In genomic region chr12:6795088-6795487, GRCh38 we compare ENCODE assay signal across 1 cellular context.
TF ChIP-seq lines count a peak whose summit lies in the region.

No MANE protein-coding gene starts in this region.

TF ChIP-seq in K562, 482 proteins besides CTCF, POLR2A, EP300 and RAD21:
- no peak for TF ChIP-seq BCL6 (CRISPR knock-in tag; IDR thresholded peaks at IDR 0.05)
- TF ChIP-seq ARHGAP35 (IDR thresholded peaks at IDR 0.05; ENCODE audit: partially characterized antibody) = no peak
- no peak for TF ChIP-seq ZNF57 (CRISPR knock-in tag; IDR thresholded peaks at IDR 0.05)
- no peak for TF ChIP-seq RREB1 (CRISPR knock-in tag; IDR thresholded peaks at IDR 0.05)
- no peak for TF ChIP-seq FOXJ2 (tag; IDR thresholded peaks at IDR 0.05)
- TF ChIP-seq HDAC2 (IDR thresholded peaks at IDR 0.05) = peak; percentile 49; the same call in 1 of the 2 replicates
- TF ChIP-seq STAT5A (IDR thresholded peaks at IDR 0.05; ENCODE audit: borderline replicate concordance, low read length) = no peak
- TF ChIP-seq ZNF507 (tag; conservative IDR thresholded peaks at IDR 0.05) = no peak
- TF ChIP-seq CEBPB (tag; IDR thresholded peaks at IDR 0.05) = no peak
- TF ChIP-seq ZNF830 (CRISPR knock-in tag; IDR thresholded peaks at IDR 0.05) = no peak
- TF ChIP-seq JUN (IDR thresholded peaks at IDR 0.05; ENCODE audit: borderline replicate concordance, low read depth, low read length) = no peak
- TF ChIP-seq JUN (CRISPR knock-in tag; IDR thresholded peaks at IDR 0.05; ENCODE audit: borderline replicate concordance) = no peak
- TF ChIP-seq ATF7 (IDR thresholded peaks at IDR 0.05) = no peak
- no peak for TF ChIP-seq FOXO4 (CRISPR knock-in tag; IDR thresholded peaks at IDR 0.05)
- TF ChIP-seq ZBTB2 (IDR thresholded peaks at IDR 0.05) = peak; percentile 88
- no peak for TF ChIP-seq TCF15 (CRISPR knock-in tag; IDR thresholded peaks at IDR 0.05)
- TF ChIP-seq ZNF707 (CRISPR knock-in tag; conservative IDR thresholded peaks at IDR 0.05) = no peak
- no peak for TF ChIP-seq ELK1 (CRISPR knock-in tag; IDR thresholded peaks at IDR 0.05)
- 0 out of 2 replicates have a peak, but pooled peaks have one; percentile 10 for TF ChIP-seq ARID1B (IDR thresholded peaks at IDR 0.05)
- peak; percentile 93 for TF ChIP-seq GATA2 (CRISPR knock-in tag; IDR thresholded peaks at IDR 0.05)
- no peak for TF ChIP-seq MEF2A (IDR thresholded peaks at IDR 0.05; ENCODE audit: control insufficient read depth, low read depth, low read length)
- TF ChIP-seq RBM39 (optimal IDR thresholded peaks at IDR 0.05; ENCODE audit: low read depth, low read length) = no peak
- peak; percentile 94 for TF ChIP-seq MTA1 (IDR thresholded peaks at IDR 0.05; ENCODE audit: borderline replicate concordance)
- no peak for TF ChIP-seq FUS (optimal IDR thresholded peaks at IDR 0.05; ENCODE audit: low read depth, low read length)
- TF ChIP-seq BRD9 (IDR thresholded peaks at IDR 0.05; ENCODE audit: low read depth, partially characterized antibody) = no peak
- no peak for TF ChIP-seq CBFB (CRISPR knock-in tag; IDR thresholded peaks at IDR 0.05)
- TF ChIP-seq TRIM24 (IDR thresholded peaks at IDR 0.05) = peak; percentile 10 to 54; a peak in 1 of 4 replicates
- TF ChIP-seq RBM15 (IDR thresholded peaks at IDR 0.05; ENCODE audit: insufficient read depth, low read length) = no peak
- TF ChIP-seq CTBP1 (IDR thresholded peaks at IDR 0.05; ENCODE audit: borderline replicate concordance) = peak; percentile 32; the same call in 1 of the 2 replicates
- TF ChIP-seq BCOR (IDR thresholded peaks at IDR 0.05) = peak; percentile 78
- TF ChIP-seq HDAC1 (IDR thresholded peaks at IDR 0.05) = peak in 1 of 2 experiments; percentile 54; a peak in 1 of 4 replicates
- no peak for TF ChIP-seq ZNF668 (CRISPR knock-in tag; IDR thresholded peaks at IDR 0.05)
- no peak for TF ChIP-seq ZNF407 (IDR thresholded peaks at IDR 0.05; ENCODE audit: low read depth)
- TF ChIP-seq DACH1 (IDR thresholded peaks at IDR 0.05; ENCODE audit: partially characterized antibody) = peak; percentile 96
- TF ChIP-seq MTF1 (CRISPR knock-in tag; IDR thresholded peaks at IDR 0.05; ENCODE audit: borderline replicate concordance) = no peak
- TF ChIP-seq SIN3B (IDR thresholded peaks at IDR 0.05; ENCODE audit: low read depth) = no peak
- peak; percentile 96 for TF ChIP-seq GATAD2B (IDR thresholded peaks at IDR 0.05; ENCODE audit: borderline replicate concordance)
- peak; percentile 75; the same call in 1 of the 2 replicates for TF ChIP-seq GATAD2A (IDR thresholded peaks at IDR 0.05)
- TF ChIP-seq SP2 (IDR thresholded peaks at IDR 0.05; ENCODE audit: extremely low read depth, low read depth, low read length, poor library complexity, severe bottlenecking) = no peak
- TF ChIP-seq DPF2 (IDR thresholded peaks at IDR 0.05) = peak; percentile 13; the same call in 1 of the 2 replicates
- no peak for TF ChIP-seq POLR3A (IDR thresholded peaks at IDR 0.05; ENCODE audit: borderline replicate concordance, extremely low read depth, insufficient read depth, insufficient read length)
- TF ChIP-seq FOXA1 (IDR thresholded peaks at IDR 0.05; ENCODE audit: borderline replicate concordance) = no peak
- no peak for TF ChIP-seq DMBX1 (CRISPR knock-in tag; IDR thresholded peaks at IDR 0.05; ENCODE audit: borderline replicate concordance)
